Comparison of ENCODE assay signal across 14 cellular contexts in the genomic region with DNA sequence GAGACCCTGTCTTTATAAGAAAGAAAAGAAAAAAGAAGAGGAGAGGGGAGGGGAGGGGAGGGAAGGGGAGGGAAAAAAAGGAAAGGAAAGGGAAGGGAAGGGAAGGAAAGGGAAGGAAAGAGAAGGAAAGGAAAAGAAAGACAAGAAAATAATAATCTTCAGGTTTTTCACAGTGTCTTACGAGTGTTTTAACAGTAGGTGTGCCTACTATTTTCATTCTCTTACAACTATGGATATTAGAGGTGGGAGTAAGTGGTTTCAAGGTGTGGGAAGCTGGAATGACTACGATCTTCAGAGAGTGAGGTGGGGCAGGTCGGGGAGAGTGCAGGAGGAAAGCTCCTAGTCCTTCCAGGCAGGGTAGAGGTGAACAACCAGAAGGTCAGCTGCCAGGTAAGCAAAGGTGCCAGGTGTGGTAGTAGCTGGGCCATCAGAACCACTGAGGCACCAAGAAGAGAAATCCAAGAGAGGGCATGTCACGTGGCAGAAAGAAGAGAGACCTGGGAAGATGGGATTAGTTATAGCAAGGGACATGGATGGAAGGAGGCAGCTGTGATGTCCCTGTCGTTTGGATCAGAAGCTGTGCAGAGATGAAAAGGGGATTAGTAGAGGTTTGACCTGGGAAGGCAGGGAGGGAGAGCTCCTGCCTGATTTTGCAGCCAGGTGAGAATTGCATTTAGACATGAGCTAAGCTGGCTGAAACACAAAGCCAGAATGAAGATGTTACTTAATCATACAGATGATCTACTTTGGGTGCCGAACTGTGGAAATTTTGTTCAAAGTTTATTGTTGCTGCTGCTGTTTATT.
DNase-seq lines count a peak whose midpoint lies in the region; ATAC-seq and TF ChIP-seq lines count a peak whose summit lies in the region.
"Had no signal": no experiment of that assay in that cellular context is flagged by ENCODE, and none has a peak within 500 bp of the region (broad histone marks: within the 10 kb centered on the region; RNA-seq: fewer than 3 reads in every experiment).

No MANE protein-coding gene starts in this region.

- H3K27me3 Mint-ChIP-seq in stimulated activated naive CD8-positive, alpha-beta T cell treated with anti-CD3 and anti-CD28 coated beads, Interleukin-15, amount 100 ng/mL, for 72 hours, result no peaks in the 10 kb centered on the region
- no peaks in the 10 kb centered on the region for H3K27me3 Mint-ChIP-seq in neural crest cell (ENCODE audit: low read depth)
- H3K27me3 Mint-ChIP-seq in mesothelial cell of epicardium (ENCODE audit: low read depth), result no peaks in the 10 kb centered on the region
- H3K27me3 Mint-ChIP-seq: CD4-positive, alpha-beta T cell had no signal

- H3K27ac Mint-ChIP-seq in stimulated activated naive CD8-positive, alpha-beta T cell treated with anti-CD3 and anti-CD28 coated beads, Interleukin-15, amount 100 ng/mL, for 72 hours, result peak overlapping the region; percentile 11 to 55
- H3K27ac Mint-ChIP-seq in neural crest cell (ENCODE audit: unreplicated experiment) (peak overlapping the region; percentile 83), mesothelial cell of epicardium (no peak overlapping the region)
- H3K27ac Mint-ChIP-seq: CD4-positive, alpha-beta T cell had no signal

- no peaks in the 10 kb centered on the region for H3K9me3 ChIP-seq in left ventricle myocardium inferior (replicated peaks)
- H3K9me3 ChIP-seq: A549 had no signal

- peaks cover 16% of the 10 kb centered on the region for H3K36me3 ChIP-seq in left ventricle myocardium inferior

- no peak overlapping the region for H3K4me3 Mint-ChIP-seq in stimulated activated naive CD8-positive, alpha-beta T cell treated with anti-CD3 and anti-CD28 coated beads, Interleukin-15, amount 100 ng/mL, for 72 hours
- H3K4me3 Mint-ChIP-seq in neural crest cell (no peak overlapping the region), mesothelial cell of epicardium (no peak overlapping the region)
- H3K4me3 Mint-ChIP-seq: CD4-positive, alpha-beta T cell had no signal

- peaks cover 49% of the 10 kb centered on the region for H3K4me1 ChIP-seq in left ventricle myocardium inferior
- H3K4me1 ChIP-seq: A549 had no signal

- H3K4me3 ChIP-seq in left ventricle myocardium inferior, result no peak overlapping the region
- H3K4me3 ChIP-seq: A549 had no signal

- no peak for ATAC-seq in stimulated activated naive CD8-positive, alpha-beta T cell treated with anti-CD3 and anti-CD28 coated beads, Interleukin-15, amount 100 ng/mL, for 72 hours
- ATAC-seq in stimulated activated naive CD8-positive, alpha-beta T cell treated with anti-CD3 and anti-CD28 coated beads, Interleukin-15, Interleukin-2, amounts not matched to agents 100 U/mL and 50 U/mL, for 24 hours, result no peak
- ATAC-seq: A549, HCT116 had no signal

- no peaks in the 10 kb centered on the region for H3K4me1 Mint-ChIP-seq in stimulated activated naive CD8-positive, alpha-beta T cell treated with anti-CD3 and anti-CD28 coated beads, Interleukin-15, amount 100 ng/mL, for 72 hours
- H3K4me1 Mint-ChIP-seq in neural crest cell (peaks cover 1% of the 10 kb centered on the region), mesothelial cell of epicardium (no peaks in the 10 kb centered on the region)

- H3K27me3 ChIP-seq in left ventricle myocardium inferior (ENCODE audit: low read depth), result no peaks in the 10 kb centered on the region

- DNase-seq in stimulated activated naive CD8-positive, alpha-beta T cell treated with anti-CD3 and anti-CD28 coated beads, Interleukin-15, amount 100 ng/mL, for 72 hours, result no peak
- DNase-seq in stimulated activated naive CD8-positive, alpha-beta T cell treated with anti-CD3 and anti-CD28 coated beads, Interleukin-15, Interleukin-2, amounts not matched to agents 100 U/mL and 50 U/mL, for 24 hours, result no peak
- no peak for DNase-seq in left ventricle myocardium inferior
- no peak for DNase-seq in neural crest cell (ENCODE audit: low read depth, low spot score)
- no peak for DNase-seq in NCI-H345 treated with DMSO at 0.1 percent for 48 hours (lab: John Stamatoyannopoulos, UW; ENCODE audit: unreplicated experiment)
- DNase-seq in mesothelial cell of epicardium (ENCODE audit: low spot score in 2 of 2, unreplicated experiment in 2 of 2), result no peak
- DNase-seq in Kasumi-1 (lab: John Stamatoyannopoulos, UW), result no peak
- DNase-seq: AML-193; CD4-positive, alpha-beta T cell; DMS79; NCI-H345; NCI-H774 had no signal

- H3K27ac ChIP-seq in left ventricle myocardium inferior (replicated peaks), result peak overlapping the region; percentile 88
- H3K27ac ChIP-seq: A549 had no signal

- H3K9me3 Mint-ChIP-seq in stimulated activated naive CD8-positive, alpha-beta T cell treated with anti-CD3 and anti-CD28 coated beads, Interleukin-15, amount 100 ng/mL, for 72 hours, result no peaks in the 10 kb centered on the region
- no peaks in the 10 kb centered on the region for H3K9me3 Mint-ChIP-seq in neural crest cell
- no peaks in the 10 kb centered on the region for H3K9me3 Mint-ChIP-seq in mesothelial cell of epicardium
- H3K9me3 Mint-ChIP-seq: CD4-positive, alpha-beta T cell had no signal

- H3K36me3 Mint-ChIP-seq in neural crest cell (ENCODE audit: low read depth) (peaks cover under 1% of the 10 kb centered on the region), mesothelial cell of epicardium (no peaks in the 10 kb centered on the region)

- intact Hi-C loops in left ventricle myocardium inferior (cut with micrococcal nuclease), result no loop called here

- TF ChIP-seq CTCF in left ventricle myocardium inferior (IDR thresholded peaks at IDR 0.05; ENCODE audit: borderline replicate concordance) (no peak), neural crest cell (conservative IDR thresholded peaks at IDR 0.05) (no peak), mesothelial cell of epicardium (IDR thresholded peaks at IDR 0.05; ENCODE audit: unreplicated experiment) (no peak)
